35 cellular contexts compared by ENCODE assay signal in genomic region chr18:76482267-76482666, GRCh38.
"Had no signal": no experiment of that assay in that cellular context is flagged by ENCODE, and none has a peak within 500 bp of the region (broad histone marks: within the 10 kb centered on the region; RNA-seq: fewer than 3 reads in every experiment).

No MANE protein-coding gene starts in this region.

- ATAC-seq: activated CD8-positive, alpha-beta memory T cell treated with anti-CD3 and anti-CD28 coated beads, Interleukin-2, amount 10 ng/mL, durations not matched to agents 7 days and 5 days; activated naive CD8-positive, alpha-beta T cell treated with anti-CD3 and anti-CD28 coated beads, Interleukin-2, amount 50 U/mL, for 24 hours had no signal

- H3K27me3 ChIP-seq: SJCRH30 had no signal

- H3K36me3 Mint-ChIP-seq: activated CD8-positive, alpha-beta memory T cell treated with anti-CD3 and anti-CD28 coated beads, Interleukin-2, amount 10 ng/mL, durations not matched to agents 7 days and 5 days; activated naive CD4-positive, alpha-beta T cell treated with anti-CD3 and anti-CD28 coated beads, Interleukin-2, amount 10 ng/mL, durations not matched to agents 7 days and 5 days; activated naive CD8-positive, alpha-beta T cell had no signal

- DNase-seq: activated CD4-positive, alpha-beta memory T cell treated with anti-CD3 and anti-CD28 coated beads, Interleukin-2, amount 10 ng/mL, durations not matched to agents 7 days and 5 days; activated CD4-positive, alpha-beta T cell treated with anti-CD3 and anti-CD28 coated beads for 1 hour; activated CD4-positive, alpha-beta T cell treated with anti-CD3 and anti-CD28 coated beads for 48 hours; activated CD4-positive, CD25-positive, alpha-beta regulatory T cell; activated CD8-positive, alpha-beta memory T cell treated with anti-CD3 and anti-CD28 coated beads for 24 hours; activated CD8-positive, alpha-beta memory T cell treated with anti-CD3 and anti-CD28 coated beads, Interleukin-2, amount 10 ng/mL, durations not matched to agents 7 days and 5 days; activated effector memory CD4-positive, alpha-beta T cell treated with Interleukin-2 at 50 U/mL for 16 hours; activated naive CD4-positive, alpha-beta T cell treated with anti-CD3 and anti-CD28 coated beads, Interleukin-2, amount 10 ng/mL, durations not matched to agents 7 days and 5 days; activated naive CD8-positive, alpha-beta T cell treated with anti-CD3 and anti-CD28 coated beads, Interleukin-2, amount 50 U/mL, for 24 hours; activated T-cell treated with anti-CD3 and anti-CD28 coated beads, Interleukin-2, amount 50 U/mL, for 48 hours; anterior cingulate cortex; MM.1S; MV-4-11; NCI-H1092; NCI-H1417; NCI-H146; NCI-H187; NCI-H2029 treated with DMSO at 0.1 percent for 48 hours; NCI-H2107; NCI-H2171; NCI-H510A; NCI-H526; NCI-H748 treated with DMSO at 0.1 percent for 48 hours; NK-92 treated with Interleukin-12 subunit alpha and Interleukin-12 subunit beta, amount 100 ng/mL, for 24 hours; PC-9; Right ventricle myocardium superior; SJCRH30; T1000; WERI-Rb-1 had no signal

- H3K4me3 Mint-ChIP-seq: activated CD4-positive, alpha-beta memory T cell treated with anti-CD3 and anti-CD28 coated beads, Interleukin-2, amount 10 ng/mL, durations not matched to agents 7 days and 5 days; activated CD8-positive, alpha-beta memory T cell treated with anti-CD3 and anti-CD28 coated beads, Interleukin-2, amount 10 ng/mL, durations not matched to agents 7 days and 5 days; activated naive CD4-positive, alpha-beta T cell treated with anti-CD3 and anti-CD28 coated beads, Interleukin-2, amount 10 ng/mL, durations not matched to agents 7 days and 5 days; activated naive CD8-positive, alpha-beta T cell; activated naive CD8-positive, alpha-beta T cell treated with anti-CD3 and anti-CD28 coated beads, Interleukin-2, amount 50 U/mL, for 24 hours; brain had no signal

- H3K4me1 Mint-ChIP-seq: activated CD8-positive, alpha-beta memory T cell treated with anti-CD3 and anti-CD28 coated beads, Interleukin-2, amount 10 ng/mL, durations not matched to agents 7 days and 5 days had no signal

- H3K36me3 ChIP-seq: SJCRH30 had no signal

- H3K27ac Mint-ChIP-seq: activated CD4-positive, alpha-beta memory T cell treated with anti-CD3 and anti-CD28 coated beads, Interleukin-2, amount 10 ng/mL, durations not matched to agents 7 days and 5 days; activated CD8-positive, alpha-beta memory T cell treated with anti-CD3 and anti-CD28 coated beads, Interleukin-2, amount 10 ng/mL, durations not matched to agents 7 days and 5 days; activated naive CD4-positive, alpha-beta T cell treated with anti-CD3 and anti-CD28 coated beads, Interleukin-2, amount 10 ng/mL, durations not matched to agents 7 days and 5 days; activated naive CD8-positive, alpha-beta T cell; activated naive CD8-positive, alpha-beta T cell treated with anti-CD3 and anti-CD28 coated beads, Interleukin-2, amount 50 U/mL, for 24 hours; brain had no signal

- H3K27ac ChIP-seq: KMS-11, PC-9, SJCRH30, SK-N-MC, WERI-Rb-1 had no signal

- H3K4me3 ChIP-seq: PC-9, SJCRH30, SK-N-MC had no signal

- H3K9me3 Mint-ChIP-seq: activated CD4-positive, alpha-beta memory T cell treated with anti-CD3 and anti-CD28 coated beads, Interleukin-2, amount 10 ng/mL, durations not matched to agents 7 days and 5 days; activated naive CD4-positive, alpha-beta T cell treated with anti-CD3 and anti-CD28 coated beads, Interleukin-2, amount 10 ng/mL, durations not matched to agents 7 days and 5 days; activated naive CD8-positive, alpha-beta T cell treated with anti-CD3 and anti-CD28 coated beads, Interleukin-2, amount 50 U/mL, for 24 hours; brain had no signal

- FAIRE-seq: bronchial epithelial cell, RCC 7860 had no signal

- H3K9me3 ChIP-seq: SJCRH30 had no signal

- H3K27me3 Mint-ChIP-seq: activated naive CD8-positive, alpha-beta T cell; brain had no signal
